2 cellular contexts compared by ENCODE assay signal in genomic region chr5:180394031-180394636, GRCh38.
TF ChIP-seq lines count a peak whose summit lies in the region.

No MANE protein-coding gene starts in this region.

TF ChIP-seq in SK-N-SH, 30 proteins besides CTCF, POLR2A, EP300 and RAD21 (continued from another document):
- TF ChIP-seq ELF1 (IDR thresholded peaks at IDR 0.05) (no peak), NFIC (IDR thresholded peaks at IDR 0.05; ENCODE audit: borderline replicate concordance) (no peak), SIN3A (IDR thresholded peaks at IDR 0.05; ENCODE audit: borderline replicate concordance, low read depth, low read length) (no peak), USF1 (IDR thresholded peaks at IDR 0.05; ENCODE audit: borderline replicate concordance, low read depth) (no peak), RXRA (IDR thresholded peaks at IDR 0.05; ENCODE audit: borderline replicate concordance, low read depth) (no peak), MAX (IDR thresholded peaks at IDR 0.05; ENCODE audit: low read depth) (no peak), POLR2AphosphoS5 (IDR thresholded peaks at IDR 0.05; ENCODE audit: low read depth, low read length) (no peak), RCOR1 (IDR thresholded peaks at IDR 0.05; ENCODE audit: low read length) (no peak), FOXJ3 (CRISPR knock-in tag; IDR thresholded peaks at IDR 0.05) (no peak), SMC3 (IDR thresholded peaks at IDR 0.05; ENCODE audit: low read depth, low read length) (no peak)
- TF ChIP-seq, protein P1, sequence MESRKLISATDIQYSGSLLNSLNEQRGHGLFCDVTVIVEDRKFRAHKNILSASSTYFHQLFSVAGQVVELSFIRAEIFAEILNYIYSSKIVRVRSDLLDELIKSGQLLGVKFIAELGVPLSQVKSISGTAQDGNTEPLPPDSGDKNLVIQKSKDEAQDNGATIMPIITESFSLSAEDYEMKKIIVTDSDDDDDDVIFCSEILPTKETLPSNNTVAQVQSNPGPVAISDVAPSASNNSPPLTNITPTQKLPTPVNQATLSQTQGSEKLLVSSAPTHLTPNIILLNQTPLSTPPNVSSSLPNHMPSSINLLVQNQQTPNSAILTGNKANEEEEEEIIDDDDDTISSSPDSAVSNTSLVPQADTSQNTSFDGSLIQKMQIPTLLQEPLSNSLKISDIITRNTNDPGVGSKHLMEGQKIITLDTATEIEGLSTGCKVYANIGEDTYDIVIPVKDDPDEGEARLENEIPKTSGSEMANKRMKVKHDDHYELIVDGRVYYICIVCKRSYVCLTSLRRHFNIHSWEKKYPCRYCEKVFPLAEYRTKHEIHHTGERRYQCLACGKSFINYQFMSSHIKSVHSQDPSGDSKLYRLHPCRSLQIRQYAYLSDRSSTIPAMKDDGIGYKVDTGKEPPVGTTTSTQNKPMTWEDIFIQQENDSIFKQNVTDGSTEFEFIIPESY (IDR thresholded peaks at IDR 0.05; ENCODE audit: borderline replicate concordance, low read depth): no peak
- TF ChIP-seq, protein P2, sequence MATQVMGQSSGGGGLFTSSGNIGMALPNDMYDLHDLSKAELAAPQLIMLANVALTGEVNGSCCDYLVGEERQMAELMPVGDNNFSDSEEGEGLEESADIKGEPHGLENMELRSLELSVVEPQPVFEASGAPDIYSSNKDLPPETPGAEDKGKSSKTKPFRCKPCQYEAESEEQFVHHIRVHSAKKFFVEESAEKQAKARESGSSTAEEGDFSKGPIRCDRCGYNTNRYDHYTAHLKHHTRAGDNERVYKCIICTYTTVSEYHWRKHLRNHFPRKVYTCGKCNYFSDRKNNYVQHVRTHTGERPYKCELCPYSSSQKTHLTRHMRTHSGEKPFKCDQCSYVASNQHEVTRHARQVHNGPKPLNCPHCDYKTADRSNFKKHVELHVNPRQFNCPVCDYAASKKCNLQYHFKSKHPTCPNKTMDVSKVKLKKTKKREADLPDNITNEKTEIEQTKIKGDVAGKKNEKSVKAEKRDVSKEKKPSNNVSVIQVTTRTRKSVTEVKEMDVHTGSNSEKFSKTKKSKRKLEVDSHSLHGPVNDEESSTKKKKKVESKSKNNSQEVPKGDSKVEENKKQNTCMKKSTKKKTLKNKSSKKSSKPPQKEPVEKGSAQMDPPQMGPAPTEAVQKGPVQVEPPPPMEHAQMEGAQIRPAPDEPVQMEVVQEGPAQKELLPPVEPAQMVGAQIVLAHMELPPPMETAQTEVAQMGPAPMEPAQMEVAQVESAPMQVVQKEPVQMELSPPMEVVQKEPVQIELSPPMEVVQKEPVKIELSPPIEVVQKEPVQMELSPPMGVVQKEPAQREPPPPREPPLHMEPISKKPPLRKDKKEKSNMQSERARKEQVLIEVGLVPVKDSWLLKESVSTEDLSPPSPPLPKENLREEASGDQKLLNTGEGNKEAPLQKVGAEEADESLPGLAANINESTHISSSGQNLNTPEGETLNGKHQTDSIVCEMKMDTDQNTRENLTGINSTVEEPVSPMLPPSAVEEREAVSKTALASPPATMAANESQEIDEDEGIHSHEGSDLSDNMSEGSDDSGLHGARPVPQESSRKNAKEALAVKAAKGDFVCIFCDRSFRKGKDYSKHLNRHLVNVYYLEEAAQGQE (IDR thresholded peaks at IDR 0.05; ENCODE audit: low read depth, low read length): no peak
- TF ChIP-seq, protein P3, sequence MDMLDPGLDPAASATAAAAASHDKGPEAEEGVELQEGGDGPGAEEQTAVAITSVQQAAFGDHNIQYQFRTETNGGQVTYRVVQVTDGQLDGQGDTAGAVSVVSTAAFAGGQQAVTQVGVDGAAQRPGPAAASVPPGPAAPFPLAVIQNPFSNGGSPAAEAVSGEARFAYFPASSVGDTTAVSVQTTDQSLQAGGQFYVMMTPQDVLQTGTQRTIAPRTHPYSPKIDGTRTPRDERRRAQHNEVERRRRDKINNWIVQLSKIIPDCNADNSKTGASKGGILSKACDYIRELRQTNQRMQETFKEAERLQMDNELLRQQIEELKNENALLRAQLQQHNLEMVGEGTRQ (IDR thresholded peaks at IDR 0.05; ENCODE audit: borderline replicate concordance, low read depth, low read length): no peak

TF ChIP-seq in SK-N-SH treated with all-trans-retinoic acid at 6 μM for 48 hours, 23 proteins besides CTCF, POLR2A, EP300 and RAD21 (continued from another document):
- TF ChIP-seq, protein P4, sequence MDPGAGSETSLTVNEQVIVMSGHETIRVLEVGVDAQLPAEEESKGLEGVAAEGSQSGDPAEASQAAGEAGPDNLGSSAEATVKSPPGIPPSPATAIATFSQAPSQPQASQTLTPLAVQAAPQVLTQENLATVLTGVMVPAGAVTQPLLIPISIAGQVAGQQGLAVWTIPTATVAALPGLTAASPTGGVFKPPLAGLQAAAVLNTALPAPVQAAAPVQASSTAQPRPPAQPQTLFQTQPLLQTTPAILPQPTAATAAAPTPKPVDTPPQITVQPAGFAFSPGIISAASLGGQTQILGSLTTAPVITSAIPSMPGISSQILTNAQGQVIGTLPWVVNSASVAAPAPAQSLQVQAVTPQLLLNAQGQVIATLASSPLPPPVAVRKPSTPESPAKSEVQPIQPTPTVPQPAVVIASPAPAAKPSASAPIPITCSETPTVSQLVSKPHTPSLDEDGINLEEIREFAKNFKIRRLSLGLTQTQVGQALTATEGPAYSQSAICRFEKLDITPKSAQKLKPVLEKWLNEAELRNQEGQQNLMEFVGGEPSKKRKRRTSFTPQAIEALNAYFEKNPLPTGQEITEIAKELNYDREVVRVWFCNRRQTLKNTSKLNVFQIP (CRISPR knock-in tag; IDR thresholded peaks at IDR 0.05; ENCODE audit: borderline replicate concordance, low read depth): no peak
